16 cellular contexts compared by ENCODE assay signal in the genomic region with DNA sequence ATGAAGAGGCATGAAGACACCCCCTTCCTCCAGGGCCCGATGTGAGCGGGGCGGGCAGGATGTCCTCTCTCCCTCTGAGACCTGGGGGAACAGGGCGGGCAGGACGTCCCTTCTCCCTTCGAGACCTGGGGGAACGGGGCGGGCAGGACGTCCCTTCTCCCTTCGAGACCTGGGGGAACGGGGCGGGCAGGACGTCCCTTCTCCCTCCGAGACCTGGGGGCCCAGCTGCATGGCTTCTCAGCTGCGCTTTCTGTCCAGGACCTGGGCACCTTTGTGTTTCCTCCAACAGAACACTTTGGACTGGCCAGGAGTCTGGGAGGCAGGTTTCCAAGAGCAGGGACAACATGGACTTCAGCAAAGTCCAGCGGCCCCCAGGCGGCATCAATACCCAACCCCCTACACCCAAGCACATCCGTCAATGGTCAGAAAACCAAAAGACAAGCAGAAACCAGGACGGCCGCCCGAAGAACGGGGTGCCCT.
"Had no signal": no experiment of that assay in that cellular context is flagged by ENCODE, and none has a peak within 500 bp of the region (broad histone marks: within the 10 kb centered on the region; RNA-seq: fewer than 3 reads in every experiment).

No MANE protein-coding gene starts in this region.

- H3K36me3 ChIP-seq: heart left ventricle, neutrophil, right atrium auricular region, spleen, tibial nerve had no signal

- H3K27ac ChIP-seq: heart left ventricle, neutrophil, right atrium auricular region, spleen, tibial nerve had no signal

- DNase-seq: effector memory CD4-positive, alpha-beta T cell; heart left ventricle; hippocampal formation; left colon; mesendoderm; naive thymus-derived CD4-positive, alpha-beta T cell; nephron progenitor cell; spleen; stimulated activated CD4-positive, alpha-beta T cell treated with anti-CD3 and anti-CD28 coated beads, Interleukin-15, amount 100 ng/mL, for 24 hours; stimulated activated CD4-positive, alpha-beta T cell treated with anti-CD3 and anti-CD28 coated beads, Interleukin-1b, Interleukin-23, amount 100 ng/mL, for 48 hours; stimulated activated CD4-positive, alpha-beta T cell treated with anti-CD3 and anti-CD28 coated beads, Interleukin-4, amount 100 ng/mL, for 24 hours had no signal

- H3K9me3 ChIP-seq: neutrophil had no signal

- H3K27me3 ChIP-seq: heart left ventricle, right atrium auricular region, tibial nerve had no signal

- ATAC-seq: esophagus mucosa; heart left ventricle; left colon; naive thymus-derived CD4-positive, alpha-beta T cell; stimulated activated memory B cell treated with anti-CD40 and anti-IgM and Interleukin-4, amounts not matched to agents 10 μg/mL and 1 μg/mL and 100 μg/mL, for 72 hours had no signal

- H3K4me3 ChIP-seq: heart left ventricle, right atrium auricular region, spleen, tibial nerve had no signal
